ENCODE assay signal across 22 cellular contexts in the genomic region with DNA sequence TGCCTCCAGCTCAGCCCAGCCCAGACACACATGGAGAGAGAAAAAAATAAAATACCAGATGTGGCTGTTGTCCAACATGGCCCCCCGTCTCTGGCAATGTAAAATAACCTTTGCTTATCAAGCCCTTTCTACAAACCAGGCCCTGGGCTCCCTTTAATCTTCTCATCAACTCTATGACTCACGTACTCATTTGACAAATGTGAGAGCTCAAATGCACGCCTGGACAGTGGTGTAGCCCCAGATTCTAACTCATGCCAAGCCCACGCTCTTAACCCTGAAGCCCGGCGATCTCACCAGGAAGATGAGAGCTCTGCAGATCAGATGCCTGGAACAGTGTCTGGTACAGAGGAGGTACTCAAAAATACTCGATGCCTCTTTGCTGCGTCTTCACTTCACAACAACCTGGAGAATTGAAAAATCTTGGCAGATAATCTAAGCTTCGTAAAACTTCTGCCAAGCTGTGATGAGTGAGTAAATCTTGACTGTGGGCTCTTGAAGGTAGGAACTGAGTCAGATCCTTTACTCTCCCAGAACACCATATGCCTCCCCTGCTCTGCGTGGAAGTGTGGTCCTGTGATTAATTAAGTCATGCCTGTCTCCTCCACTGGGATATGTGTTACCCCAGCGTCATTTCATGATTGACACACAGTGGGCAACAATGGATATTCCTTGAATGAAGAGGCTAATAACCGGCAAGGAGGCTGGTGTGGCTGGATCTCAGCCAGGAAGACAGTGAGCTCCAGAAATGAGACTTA.
A peak's percentile ranks its signal among the peaks of the same experiment; 100 is the strongest.
DNase-seq lines count a peak whose midpoint lies in the region; ATAC-seq and TF ChIP-seq lines count a peak whose summit lies in the region.
"Had no signal": no experiment of that assay in that cellular context is flagged by ENCODE, and none has a peak within 500 bp of the region (broad histone marks: within the 10 kb centered on the region; RNA-seq: fewer than 3 reads in every experiment).

No MANE protein-coding gene starts in this region.

- in situ Hi-C loops in ACHN (cut with HindIII; ENCODE audit: low pct_ligation_motif_present, low pct_unique_long_range_greater_than_20kb, low sequenced_read_pairs) = no loop called here

- H3K27ac ChIP-seq in coronary artery = no peak overlapping the region
- H3K27ac ChIP-seq: gastroesophageal sphincter, KMS-11, SJCRH30 had no signal

- DNase-seq in Daoy (ENCODE audit: low read depth) = peak; percentile 79
- DNase-seq in NCI-H446 treated with DMSO at 0.1 percent for 48 hours (lab: John Stamatoyannopoulos, UW) = peak; percentile 52
- peak; percentile 26 for DNase-seq in coronary artery (ENCODE audit: low spot score)
- peak; percentile 40 for DNase-seq in middle frontal gyrus (ENCODE audit: extremely low spot score, low spot score)
- DNase-seq in stimulated activated CD4-positive, alpha-beta T cell treated with anti-CD3 and anti-CD28 coated beads, Interleukin-4, amount 100 ng/mL, for 4 hours = no peak
- DNase-seq in ACHN = no peak
- DNase-seq: activated CD4-positive, alpha-beta memory T cell treated with anti-CD3 and anti-CD28 coated beads for 36 hours; Caco-2; GDM1; mesendoderm; NCI-H1105; NCI-H748 treated with DMSO at 0.1 percent for 48 hours; nephron progenitor cell; SJCRH30; stimulated activated naive CD8-positive, alpha-beta T cell treated with anti-CD3 and anti-CD28 coated beads, Interleukin-15, amount 100 ng/mL, for 72 hours; T-helper 2 cell; trophoblast cell had no signal

- ATAC-seq in GM18511 (IDR thresholded peaks at IDR 0.05; ENCODE audit: unreplicated experiment) = no peak
- ATAC-seq: gastroesophageal sphincter; GM12878; stimulated activated naive CD8-positive, alpha-beta T cell treated with anti-CD3 and anti-CD28 coated beads, Interleukin-15, amount 100 ng/mL, for 72 hours; WTC11 had no signal

- H3K4me3 ChIP-seq in coronary artery = no peak overlapping the region
- H3K4me3 ChIP-seq: gastroesophageal sphincter, GM12878, SJCRH30 had no signal

- TF ChIP-seq CTCF in coronary artery (IDR thresholded peaks at IDR 0.05) = no peak

Comparison
In these comparisons a context has a peak if more than half of its experiments do, and no peak if none do; other contexts are left out.
1. DNase-seq: peak in Daoy (single experiment), NCI-H446 treated with DMSO at 0.1 percent for 48 hours (single experiment), coronary artery (single experiment) and middle frontal gyrus (single experiment); none in stimulated activated CD4-positive, alpha-beta T cell treated with anti-CD3 and anti-CD28 coated beads, Interleukin-4, amount 100 ng/mL, for 4 hours (0 of 2) and ACHN (single experiment).